15 cellular contexts compared by ENCODE assay signal in genomic region chr1:74674278-74675048, GRCh38. TPM values are rescaled to one million over a fixed set of nuclear protein-coding genes. Genes with fewer than 3 reads are reported as not detected.
DNase-seq lines count a peak whose midpoint lies in the region; ATAC-seq and TF ChIP-seq lines count a peak whose summit lies in the region.
"Had no signal": no experiment of that assay in that cellular context is flagged by ENCODE, and none has a peak within 500 bp of the region (broad histone marks: within the 10 kb centered on the region; RNA-seq: fewer than 3 reads in every experiment).

No MANE protein-coding gene starts in this region.

- no peak overlapping the region for H3K4me3 Mint-ChIP-seq in activated T-cell treated with anti-CD3 and anti-CD28 coated beads, Interleukin-2, amount 50 U/mL, for 24 hours
- H3K4me3 Mint-ChIP-seq: activated naive CD8-positive, alpha-beta T cell treated with anti-CD3 and anti-CD28 coated beads, Interleukin-2, amount 10 ng/mL, durations not matched to agents 7 days and 5 days; T-helper 17 cell had no signal

- H3K27me3 Mint-ChIP-seq in activated T-cell treated with anti-CD3 and anti-CD28 coated beads, Interleukin-2, amount 50 U/mL, for 24 hours: peaks cover 53% of the 10 kb centered on the region

- no peak for TF ChIP-seq POLR2A in heart left ventricle (IDR thresholded peaks at IDR 0.05)

- DNase-seq in ELF-1 (ENCODE audit: low read depth, low spot score) (peak; percentile 39), fibroblast of the aortic adventitia (ENCODE audit: low read depth) (peak; percentile 1), NCI-H2107 (lab: John Stamatoyannopoulos, UW) (no peak), heart left ventricle (no peak), putamen (ENCODE audit: low spot score) (no peak)
- no peak for DNase-seq in activated T-cell treated with anti-CD3 and anti-CD28 coated beads, Interleukin-2, amount 50 U/mL, for 24 hours
- DNase-seq: ACHN; activated naive CD8-positive, alpha-beta T cell treated with anti-CD3 and anti-CD28 coated beads, Interleukin-2, amount 10 ng/mL, durations not matched to agents 7 days and 5 days; DND-41; effector CD8-positive, alpha-beta T cell; NCI-H187; T-helper 17 cell had no signal

- H3K36me3 ChIP-seq in heart left ventricle: no peaks in the 10 kb centered on the region
- H3K36me3 ChIP-seq: suprapubic skin had no signal

- intact Hi-C loops in heart left ventricle (cut with DNase I): no loop called here

- WGBS in heart left ventricle, 4 donors: 54 to 68% (median 64%) methylated on average over 6 of the region's 6 CpGs

- H3K4me3 ChIP-seq in fibroblast of the aortic adventitia (ENCODE audit: low read depth, low read length) (no peak overlapping the region), heart left ventricle (no peak overlapping the region)

- H3K27me3 ChIP-seq in heart left ventricle: peaks cover 0 to 25% (median 15%) of the 10 kb centered on the region in 9 donors

- H3K36me3 Mint-ChIP-seq in activated T-cell treated with anti-CD3 and anti-CD28 coated beads, Interleukin-2, amount 50 U/mL, for 24 hours (ENCODE audit: low read depth): no peaks in the 10 kb centered on the region
- H3K36me3 Mint-ChIP-seq: activated naive CD8-positive, alpha-beta T cell treated with anti-CD3 and anti-CD28 coated beads, Interleukin-2, amount 10 ng/mL, durations not matched to agents 7 days and 5 days had no signal

- no peak overlapping the region for H3K27ac ChIP-seq in heart left ventricle
- H3K27ac ChIP-seq: suprapubic skin had no signal

- peaks cover 6% of the 10 kb centered on the region for H3K4me1 Mint-ChIP-seq in activated T-cell treated with anti-CD3 and anti-CD28 coated beads, Interleukin-2, amount 50 U/mL, for 24 hours (ENCODE audit: low read depth)

- peak; percentile 37 for ATAC-seq in GM21360 (IDR thresholded peaks at IDR 0.05; ENCODE audit: unreplicated experiment)
- peak; percentile 57 for ATAC-seq in HG03342 (IDR thresholded peaks at IDR 0.05; ENCODE audit: unreplicated experiment)
- no peak for ATAC-seq in heart left ventricle
- ATAC-seq: T-helper 17 cell had no signal

- TF ChIP-seq CTCF in fibroblast of the aortic adventitia (IDR thresholded peaks at IDR 0.05; ENCODE audit: insufficient read depth, low read length) (no peak), heart left ventricle (IDR thresholded peaks at IDR 0.05) (no peak)

- peaks cover 0 to 12% (median 0%) of the 10 kb centered on the region in 12 donors for H3K9me3 ChIP-seq in heart left ventricle
- H3K9me3 ChIP-seq: suprapubic skin had no signal

- H3K4me1 ChIP-seq in heart left ventricle: peaks cover 0 to 10% (median 0%) of the 10 kb centered on the region in 12 donors

- no peak overlapping the region for H3K27ac Mint-ChIP-seq in activated T-cell treated with anti-CD3 and anti-CD28 coated beads, Interleukin-2, amount 50 U/mL, for 24 hours
- H3K27ac Mint-ChIP-seq: activated naive CD8-positive, alpha-beta T cell treated with anti-CD3 and anti-CD28 coated beads, Interleukin-2, amount 10 ng/mL, durations not matched to agents 7 days and 5 days; T-helper 17 cell had no signal

- peaks cover 7% of the 10 kb centered on the region for H3K9me3 Mint-ChIP-seq in activated T-cell treated with anti-CD3 and anti-CD28 coated beads, Interleukin-2, amount 50 U/mL, for 24 hours
- H3K9me3 Mint-ChIP-seq: activated naive CD8-positive, alpha-beta T cell treated with anti-CD3 and anti-CD28 coated beads, Interleukin-2, amount 10 ng/mL, durations not matched to agents 7 days and 5 days had no signal

RNA-seq across cellular contexts. Expression of gene ERICH3, which starts 0.9 kb away (rescaled TPM):
- total RNA-seq in fibroblast of the aortic adventitia (ENCODE audit: low replicate concordance) (not detected in 2 replicates), heart left ventricle (under 1 TPM in 1 of 9 donors, not detected in 8; 0.21 TPM)
- polyA plus RNA-seq in heart left ventricle: under 1 TPM; 0.03 to 0.08 TPM
- total RNA-seq: activated naive CD8-positive, alpha-beta T cell treated with anti-CD3 and anti-CD28 coated beads, Interleukin-2, amount 10 ng/mL, durations not matched to agents 7 days and 5 days; suprapubic skin; T-helper 17 cell had no signal

RNA-seq across cellular contexts. Expression of gene CRYZ, which starts 58.4 kb away (rescaled TPM):
- total RNA-seq in fibroblast of the aortic adventitia (ENCODE audit: low replicate concordance) (31.4 and 51.3 TPM in 2 replicates), heart left ventricle (10 to 100 TPM; 23.0 to 54.1 (median 42.7) TPM)
- 10 to 100 TPM; 12.7 to 27.0 TPM for polyA plus RNA-seq in heart left ventricle

RNA-seq across cellular contexts. Expression of gene TYW3, which starts 58.5 kb away (rescaled TPM):
- 19.2 and 19.6 TPM in 2 replicates for total RNA-seq in fibroblast of the aortic adventitia (ENCODE audit: low replicate concordance)
- total RNA-seq in heart left ventricle: 10 to 100 TPM; 10.6 to 28.1 (median 19.1) TPM
- 10 to 100 TPM; 14.8 to 22.7 TPM for polyA plus RNA-seq in heart left ventricle

Comparison
In these comparisons a context has a peak if more than half of its experiments do, and no peak if none do; other contexts are left out.
1. DNase-seq: peak in ELF-1 (single experiment) and fibroblast of the aortic adventitia (single experiment); none in NCI-H2107 (single experiment), heart left ventricle (0 of 5), putamen (single experiment) and activated T-cell treated with anti-CD3 and anti-CD28 coated beads, Interleukin-2, amount 50 U/mL, for 24 hours (single experiment).
2. ATAC-seq: peak in GM21360 (single experiment) and HG03342 (single experiment); none in heart left ventricle (0 of 4).